In genomic region chr18:50266248-50266704, GRCh38 we compare ENCODE assay signal across 1 cellular context.
TF ChIP-seq lines count a peak whose summit lies in the region.

TSS of gene CFAP53 (minus strand) at chr18:50266495. CDS start at chr18:50266404, 91 bp downstream.

TF ChIP-seq in HepG2, 621 proteins besides CTCF, POLR2A, EP300 and RAD21 (continued from another document and continues in another):
- TF ChIP-seq ZNF407 (CRISPR knock-in tag; IDR thresholded peaks at IDR 0.05; ENCODE audit: not compliant biosample characterization) (no peak), AGO2 (optimal IDR thresholded peaks at IDR 0.05; ENCODE audit: low read depth, low read length) (peak; percentile 99), ELF3 (CRISPR knock-in tag; IDR thresholded peaks at IDR 0.05) (peak; percentile 72), GZF1 (CRISPR knock-in tag; IDR thresholded peaks at IDR 0.05) (0 out of 2 replicates have a peak, but pooled peaks have one; percentile 37), ZNF576 (CRISPR knock-in tag; IDR thresholded peaks at IDR 0.05) (no peak), ZSCAN21 (CRISPR knock-in tag; IDR thresholded peaks at IDR 0.05; ENCODE audit: borderline replicate concordance) (0 out of 2 replicates have a peak, but pooled peaks have one; percentile 31), MNT (IDR thresholded peaks at IDR 0.05) (no peak), THAP11 (CRISPR knock-in tag; IDR thresholded peaks at IDR 0.05) (peak; percentile 76), FOSL2 (CRISPR knock-in tag; IDR thresholded peaks at IDR 0.05) (no peak), POLR2AphosphoS2 (IDR thresholded peaks at IDR 0.05; ENCODE audit: low read depth, low read length) (no peak), PRDM10 (CRISPR knock-in tag; IDR thresholded peaks at IDR 0.05; ENCODE audit: low read depth) (no peak), ZNF746 (CRISPR knock-in tag; IDR thresholded peaks at IDR 0.05) (no peak; the same call in 1 of the 2 replicates), THYN1 (CRISPR knock-in tag; IDR thresholded peaks at IDR 0.05; ENCODE audit: borderline replicate concordance, low read depth) (no peak), CEBPZ (IDR thresholded peaks at IDR 0.05; ENCODE audit: low read length) (no peak), SOX6 (IDR thresholded peaks at IDR 0.05) (no peak), SOX6 (CRISPR knock-in tag; IDR thresholded peaks at IDR 0.05) (peak; percentile 35; the same call in 1 of the 2 replicates), KLF9 (CRISPR knock-in tag; IDR thresholded peaks at IDR 0.05; ENCODE audit: low read depth) (0 out of 2 replicates have a peak, but pooled peaks have one; percentile 69), CC2D1A (CRISPR knock-in tag; IDR thresholded peaks at IDR 0.05) (0 out of 2 replicates have a peak, but pooled peaks have one; percentile 46), JUND (CRISPR knock-in tag; IDR thresholded peaks at IDR 0.05) (no peak), RFX3 (CRISPR knock-in tag; IDR thresholded peaks at IDR 0.05) (peak; percentile 96), GATAD1 (CRISPR knock-in tag; IDR thresholded peaks at IDR 0.05) (peak; percentile 80), ZNF333 (CRISPR knock-in tag; IDR thresholded peaks at IDR 0.05; ENCODE audit: borderline replicate concordance) (no peak), PHF20 (CRISPR knock-in tag; IDR thresholded peaks at IDR 0.05) (peak; percentile 77), ZNF567 (CRISPR knock-in tag; IDR thresholded peaks at IDR 0.05; ENCODE audit: borderline replicate concordance) (0 out of 2 replicates have a peak, but pooled peaks have one; percentile 44), SIX1 (CRISPR knock-in tag; IDR thresholded peaks at IDR 0.05; ENCODE audit: borderline replicate concordance) (no peak), UBTF (CRISPR knock-in tag; IDR thresholded peaks at IDR 0.05) (no peak), XRCC5 (optimal IDR thresholded peaks at IDR 0.05; ENCODE audit: low read length) (peak; percentile 52), ZMYM4 (CRISPR knock-in tag; IDR thresholded peaks at IDR 0.05) (peak; percentile 80), HDAC2 (CRISPR knock-in tag; IDR thresholded peaks at IDR 0.05) (peak; percentile 48; the same call in 1 of the 2 replicates), MIXL1 (CRISPR knock-in tag; IDR thresholded peaks at IDR 0.05) (no peak), HDAC1 (CRISPR knock-in tag; IDR thresholded peaks at IDR 0.05) (peak; percentile 96), NCOR1 (IDR thresholded peaks at IDR 0.05; ENCODE audit: borderline replicate concordance, low read length) (no peak), TAF1 (CRISPR knock-in tag; IDR thresholded peaks at IDR 0.05) (0 out of 2 replicates have a peak, but pooled peaks have one; percentile 19), WIZ (CRISPR knock-in tag; IDR thresholded peaks at IDR 0.05) (no peak), KAT8 (CRISPR knock-in tag; IDR thresholded peaks at IDR 0.05) (peak; percentile 65), TOE1 (CRISPR knock-in tag; IDR thresholded peaks at IDR 0.05) (no peak), ZNF577 (CRISPR knock-in tag; IDR thresholded peaks at IDR 0.05; ENCODE audit: borderline replicate concordance, low read depth) (no peak), ZNF441 (CRISPR knock-in tag; IDR thresholded peaks at IDR 0.05; ENCODE audit: borderline replicate concordance) (no peak)
